14 cellular contexts compared by ENCODE assay signal in the genomic region with DNA sequence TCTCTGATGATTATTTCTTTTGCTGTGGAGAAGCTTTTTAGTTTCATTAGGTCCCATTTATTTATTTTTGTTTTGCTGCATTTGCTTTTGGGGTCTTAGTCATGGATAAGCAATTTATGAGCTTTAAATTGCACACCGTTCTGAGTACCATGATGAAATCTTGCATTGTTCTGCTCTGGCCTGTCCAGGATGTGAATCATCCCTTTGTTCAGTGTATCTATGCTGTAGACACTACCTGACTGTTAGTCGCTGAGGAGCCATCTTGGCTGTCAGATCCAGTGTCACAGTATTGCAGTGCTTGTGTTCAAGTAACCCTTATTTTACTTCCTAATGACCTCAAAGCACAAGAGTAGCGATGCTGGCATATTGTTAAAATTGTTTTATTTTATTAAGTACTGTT.
"Had no signal": no experiment of that assay in that cellular context is flagged by ENCODE, and none has a peak within 500 bp of the region (broad histone marks: within the 10 kb centered on the region; RNA-seq: fewer than 3 reads in every experiment).

No MANE protein-coding gene starts in this region.

- H3K27me3 ChIP-seq: body of pancreas, testis, upper lobe of right lung had no signal

- DNase-seq: activated effector memory CD4-positive, alpha-beta T cell treated with Interleukin-2 at 50 U/mL for 16 hours; amniotic stem cell; body of pancreas; endodermal cell; mesenchymal stem cell; stimulated activated CD4-positive, alpha-beta T cell treated with anti-CD3 and anti-CD28 coated beads, Interleukin-4, amount 100 ng/mL, for 4 hours; stimulated activated naive CD8-positive, alpha-beta T cell treated with anti-CD3 and anti-CD28 coated beads, Interleukin-15, amount 100 ng/mL, for 72 hours; T-helper 2 cell; testis; upper lobe of right lung had no signal

- FAIRE-seq: TTC549 had no signal

- ATAC-seq: activated naive CD4-positive, alpha-beta T cell treated with anti-CD3 and anti-CD28 coated beads, Interleukin-2, amount 50 U/mL, for 72 hours; body of pancreas; esophagus mucosa; left lobe of liver; stimulated activated naive CD8-positive, alpha-beta T cell treated with anti-CD3 and anti-CD28 coated beads, Interleukin-15, amount 100 ng/mL, for 72 hours; upper lobe of right lung had no signal

- H3K27ac ChIP-seq: body of pancreas, testis, upper lobe of right lung had no signal

- H3K4me1 ChIP-seq: body of pancreas, testis, upper lobe of right lung had no signal
